Comparison of ENCODE assay signal across 12 cellular contexts in the genomic region with DNA sequence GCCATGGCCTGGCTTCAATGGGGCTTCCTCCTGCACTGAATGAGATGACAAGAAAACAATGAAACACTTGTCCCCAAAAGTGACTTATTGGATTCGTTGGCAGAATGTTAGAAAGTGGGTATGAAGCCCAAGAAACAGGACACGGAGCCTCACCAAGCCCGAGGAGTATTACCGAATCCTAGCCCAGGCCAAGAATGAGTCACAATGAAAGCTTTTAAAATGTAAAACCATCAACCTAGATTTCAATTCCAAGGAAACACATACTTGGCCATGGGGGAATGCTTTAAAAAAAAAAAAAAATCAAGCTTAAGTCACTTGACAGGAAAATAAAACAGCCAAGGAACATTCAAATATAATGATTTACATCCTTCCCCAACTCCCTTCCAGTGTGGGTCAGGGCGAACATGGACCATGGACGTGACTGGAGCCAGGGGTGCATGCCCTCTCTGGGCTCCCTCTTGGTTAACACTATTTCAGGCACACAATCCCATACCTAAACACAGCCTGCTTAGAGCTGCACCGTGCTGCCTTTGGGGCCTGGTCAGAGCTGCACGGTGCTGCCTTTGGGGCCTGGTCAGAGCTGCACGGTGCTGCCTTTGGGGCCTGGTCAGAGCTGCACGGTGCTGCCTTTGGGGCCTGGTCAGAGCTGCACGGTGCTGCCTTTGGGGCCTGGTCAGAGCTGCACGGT. TPM values are rescaled to one million over a fixed set of nuclear protein-coding genes. Genes with fewer than 3 reads are reported as not detected.
DNase-seq lines count a peak whose midpoint lies in the region; ATAC-seq and TF ChIP-seq lines count a peak whose summit lies in the region.
"Had no signal": no experiment of that assay in that cellular context is flagged by ENCODE, and none has a peak within 500 bp of the region (broad histone marks: within the 10 kb centered on the region; RNA-seq: fewer than 3 reads in every experiment).

No MANE protein-coding gene starts in this region.

- H3K27me3 ChIP-seq in breast epithelium: no peaks in the 10 kb centered on the region
- no peaks in the 10 kb centered on the region for H3K27me3 ChIP-seq in aorta (ENCODE audit: control insufficient read depth in 1 of 2, insufficient read depth in 2 of 2, low read length in 1 of 2)

- TF ChIP-seq CTCF in breast epithelium (IDR thresholded peaks at IDR 0.05): no peak
- TF ChIP-seq CTCF in MCF 10A (IDR thresholded peaks at IDR 0.05; ENCODE audit: unreplicated experiment): no peak
- no peak for TF ChIP-seq CTCF in neural crest cell (conservative IDR thresholded peaks at IDR 0.05)

- peaks cover 15% of the 10 kb centered on the region for H3K36me3 Mint-ChIP-seq in MCF 10A (ENCODE audit: insufficient read depth, unreplicated experiment)
- H3K36me3 Mint-ChIP-seq in neural crest cell (ENCODE audit: low read depth): no peaks in the 10 kb centered on the region

- no peaks in the 10 kb centered on the region for H3K9me3 ChIP-seq in breast epithelium
- H3K9me3 ChIP-seq in aorta (ENCODE audit: control insufficient read depth, low read length): no peaks in the 10 kb centered on the region

- H3K4me1 Mint-ChIP-seq in MCF 10A (ENCODE audit: insufficient read depth, unreplicated experiment): peaks cover 26% of the 10 kb centered on the region
- peaks cover 18% of the 10 kb centered on the region for H3K4me1 Mint-ChIP-seq in neural crest cell

- H3K27me3 Mint-ChIP-seq in MCF 10A (ENCODE audit: insufficient read depth, unreplicated experiment) (no peaks in the 10 kb centered on the region), neural crest cell (ENCODE audit: low read depth) (no peaks in the 10 kb centered on the region)

- POLR2A ChIA-PET in MCF 10A (lab: Yijun Ruan, JAX): interaction anchor here (1.0 to 1.1 kb wide), 3 partner anchors 21 to 200 kb away, joined by 3 read pairs; no protein-coding TSS in a partner anchor

- no peak overlapping the region for H3K4me3 ChIP-seq in breast epithelium
- no peak overlapping the region for H3K4me3 ChIP-seq in aorta (ENCODE audit: low read length in 2 of 2)

- CTCF ChIA-PET in MCF 10A (lab: Yijun Ruan, JAX): interaction anchor here (0.6 to 1.4 kb wide), 11 partner anchors 11 to 1102 kb away, joined by 3 to 8 read pairs (median 4); no protein-coding TSS in a partner anchor

- H3K4me3 Mint-ChIP-seq in MCF 10A (ENCODE audit: unreplicated experiment) (no peak overlapping the region), neural crest cell (peak overlapping the region; percentile 44)

- DNase-seq in breast epithelium (ENCODE audit: low spot score in 2 of 2): peak in 1 of 2 donors; percentile 69
- no peak for DNase-seq in MCF 10A (ENCODE audit: unreplicated experiment)
- DNase-seq in dedifferentiated amniotic fluid mesenchymal stem cell (ENCODE audit: extremely low spot score): peak; percentile 51
- no peak for DNase-seq in neural crest cell (ENCODE audit: low read depth, low spot score)
- no peak for DNase-seq in aorta
- DNase-seq in NCI-H2029 (lab: John Stamatoyannopoulos, UW): no peak
- DNase-seq: activated CD8-positive, alpha-beta memory T cell treated with anti-CD3 and anti-CD28 coated beads, Interleukin-2, amount 50 U/mL, for 4 hours; NCI-H187 treated with DMSO at 0.1 percent for 48 hours; stimulated activated CD4-positive, alpha-beta T cell treated with anti-CD3 and anti-CD28 coated beads, Interleukin-2, amount 100 ng/mL, for 48 hours; stimulated activated naive CD8-positive, alpha-beta T cell treated with anti-CD3 and anti-CD28 coated beads, Interleukin-15, Interleukin-2, amounts not matched to agents 100 U/mL and 50 U/mL, for 24 hours had no signal

- intact Hi-C loops in breast epithelium (cut with DNase I; ENCODE audit: low total_unique reads) (no loop called here), MCF 10A (cut with micrococcal nuclease) (no loop called here), aorta (cut with DNase I) (loop anchor here in 1 of 2 donors (2.0 kb wide), 1 partner anchor 23 kb away; no protein-coding TSS in a partner anchor)

- 5 to 15% methylated on average over 9 to 10 of the region's 12 CpGs for WGBS in aorta, 2 donors

- H3K27ac Mint-ChIP-seq in MCF 10A (ENCODE audit: low read depth, unreplicated experiment) (no peak overlapping the region), neural crest cell (ENCODE audit: unreplicated experiment) (no peak overlapping the region)

- H3K9me3 Mint-ChIP-seq in MCF 10A (ENCODE audit: unreplicated experiment): no peaks in the 10 kb centered on the region
- no peaks in the 10 kb centered on the region for H3K9me3 Mint-ChIP-seq in neural crest cell

- no peak for TF ChIP-seq POLR2A in breast epithelium (IDR thresholded peaks at IDR 0.05)

- H3K4me1 ChIP-seq in breast epithelium: peaks cover 0 to 7% of the 10 kb centered on the region in 2 donors
- peaks cover 2 to 7% of the 10 kb centered on the region in 2 donors for H3K4me1 ChIP-seq in aorta (ENCODE audit: control insufficient read depth in 1 of 2, insufficient read depth in 2 of 2, low read length in 2 of 2)

- H3K36me3 ChIP-seq in breast epithelium (no peaks in the 10 kb centered on the region), aorta (ENCODE audit: control insufficient read depth in 1 of 2, insufficient read depth in 2 of 2, low read length in 1 of 2) (no peaks in the 10 kb centered on the region)

- BruUV-seq in MCF 10A (replicated peaks; lab: Mats Ljungman, UMichigan): no TSS peak

- ATAC-seq in aorta (ENCODE audit: low FRiP score) (peak; percentile 57), HG02678 (IDR thresholded peaks at IDR 0.05; ENCODE audit: unreplicated experiment) (no peak), GM21447 (IDR thresholded peaks at IDR 0.05; ENCODE audit: unreplicated experiment) (no peak)
- ATAC-seq: stimulated activated naive CD8-positive, alpha-beta T cell treated with anti-CD3 and anti-CD28 coated beads, Interleukin-15, Interleukin-2, amounts not matched to agents 100 U/mL and 50 U/mL, for 24 hours had no signal

- H3K27ac ChIP-seq in breast epithelium (peak overlapping the region; percentile 66 to 77), aorta (ENCODE audit: low read depth in 1 of 2, low read length in 2 of 2) (peak overlapping the region in 1 of 2 donors; percentile 69)

RNA-seq across cellular contexts. Expression of a gene that starts 3.1 kb away (rescaled TPM):
- 10 to 100 TPM; 54.4 to 76.5 (median 74.4) TPM for total RNA-seq in breast epithelium
- total RNA-seq in MCF 10A (2022): 93.3 and 108 TPM in 2 replicates
- total RNA-seq in neural crest cell: 57.3 and 58.7 TPM in 2 replicates
- total RNA-seq in aorta: 10 to 100 TPM; 48.7 to 75.7 TPM
- polyA plus RNA-seq in aorta: 10 to 100 TPM; 17.9 to 70.6 TPM

RNA-seq across cellular contexts. Expression of a gene that starts 44.6 kb away (rescaled TPM):
- 10 to 100 TPM; 26.8 to 35.7 (median 30.8) TPM for total RNA-seq in breast epithelium
- total RNA-seq in MCF 10A (2022): 23.4 and 25.8 TPM in 2 replicates
- 32.0 and 34.0 TPM in 2 replicates for total RNA-seq in neural crest cell
- total RNA-seq in aorta: 10 to 100 TPM; 22.1 to 53.1 TPM
- polyA plus RNA-seq in aorta: 10 to 100 TPM; 14.7 to 92.8 TPM
